ENCODE assay signal across 23 cellular contexts in genomic region chr7:2707481-2707880, GRCh38. TPM values are rescaled to one million over a fixed set of nuclear protein-coding genes. Genes with fewer than 3 reads are reported as not detected.
"Had no signal": no experiment of that assay in that cellular context is flagged by ENCODE, and none has a peak within 500 bp of the region (broad histone marks: within the 10 kb centered on the region; RNA-seq: fewer than 3 reads in every experiment).

No MANE protein-coding gene starts in this region.

- H3K9me3 ChIP-seq: esophagus squamous epithelium, gastrocnemius medialis, pancreas, thyroid gland had no signal

- H3K4me3 Mint-ChIP-seq: activated CD4-positive, alpha-beta T cell treated with anti-CD3 and anti-CD28 coated beads, Interleukin-2, amount 10 ng/mL, durations not matched to agents 7 days and 5 days; activated CD8-positive, alpha-beta T cell treated with anti-CD3 and anti-CD28 coated beads, Interleukin-2, amount 10 ng/mL, durations not matched to agents 7 days and 5 days; activated T-helper 1 cell treated with anti-CD3 and anti-CD28 coated beads, Interleukin-12 subunit alpha, Interleukin-12 subunit beta, Interleukin-2, Interleukin-4 antibody, amounts not matched to agents 30 ng/mL and 10 ng/mL and 1 ng/mL, durations not matched to agents 14 hours and 24 hours and 36 hours; effector memory CD8-positive, alpha-beta T cell; natural killer cell; stimulated activated naive CD8-positive, alpha-beta T cell treated with anti-CD3 and anti-CD28 coated beads, Interleukin-15, Interleukin-2, amounts not matched to agents 100 ng/mL and 50 ng/mL, for 24 hours had no signal

- H3K36me3 Mint-ChIP-seq: activated naive CD4-positive, alpha-beta T cell treated with anti-CD3 and anti-CD28 coated beads, Interleukin-2, amount 50 U/mL, for 72 hours; natural killer cell had no signal

- H3K9me3 Mint-ChIP-seq: activated CD4-positive, alpha-beta T cell treated with anti-CD3 and anti-CD28 coated beads, Interleukin-2, amount 10 ng/mL, durations not matched to agents 7 days and 5 days; activated naive CD4-positive, alpha-beta T cell treated with anti-CD3 and anti-CD28 coated beads, Interleukin-2, amount 50 U/mL, for 72 hours; activated T-helper 1 cell treated with anti-CD3 and anti-CD28 coated beads, Interleukin-12 subunit alpha, Interleukin-12 subunit beta, Interleukin-2, Interleukin-4 antibody, amounts not matched to agents 30 ng/mL and 10 ng/mL and 1 ng/mL, durations not matched to agents 14 hours and 24 hours and 36 hours; effector memory CD8-positive, alpha-beta T cell; natural killer cell; stimulated activated naive CD8-positive, alpha-beta T cell treated with anti-CD3 and anti-CD28 coated beads, Interleukin-15, Interleukin-2, amounts not matched to agents 100 ng/mL and 50 ng/mL, for 24 hours had no signal

- H3K27me3 ChIP-seq: pancreas, thyroid gland had no signal

- H3K4me3 ChIP-seq: esophagus squamous epithelium, gastrocnemius medialis, pancreas, thyroid gland had no signal

- H3K36me3 ChIP-seq: esophagus squamous epithelium, gastrocnemius medialis, pancreas, thyroid gland had no signal

- H3K27ac Mint-ChIP-seq: activated CD4-positive, alpha-beta T cell treated with anti-CD3 and anti-CD28 coated beads, Interleukin-2, amount 10 ng/mL, durations not matched to agents 7 days and 5 days; activated CD8-positive, alpha-beta T cell treated with anti-CD3 and anti-CD28 coated beads, Interleukin-2, amount 10 ng/mL, durations not matched to agents 7 days and 5 days; activated naive CD4-positive, alpha-beta T cell treated with anti-CD3 and anti-CD28 coated beads, Interleukin-2, amount 50 U/mL, for 72 hours; activated T-helper 1 cell treated with anti-CD3 and anti-CD28 coated beads, Interleukin-12 subunit alpha, Interleukin-12 subunit beta, Interleukin-2, Interleukin-4 antibody, amounts not matched to agents 30 ng/mL and 10 ng/mL and 1 ng/mL, durations not matched to agents 14 hours and 24 hours and 36 hours; effector memory CD8-positive, alpha-beta T cell; natural killer cell; stimulated activated naive CD8-positive, alpha-beta T cell treated with anti-CD3 and anti-CD28 coated beads, Interleukin-15, Interleukin-2, amounts not matched to agents 100 ng/mL and 50 ng/mL, for 24 hours had no signal

- DNase-seq: activated CD4-positive, alpha-beta T cell treated with anti-CD3 and anti-CD28 coated beads, Interleukin-2, amount 10 ng/mL, durations not matched to agents 7 days and 5 days; activated CD8-positive, alpha-beta T cell treated with anti-CD3 and anti-CD28 coated beads, Interleukin-2, amount 10 ng/mL, durations not matched to agents 7 days and 5 days; activated gamma-delta T cell; central memory CD4-positive, alpha-beta T cell; dermis blood vessel endothelial cell; effector memory CD8-positive, alpha-beta T cell; esophagus squamous epithelium; gastrocnemius medialis; hippocampal formation; left ventricle myocardium superior; mammary epithelial cell; midbrain; natural killer cell; pancreas; stimulated activated CD4-positive, alpha-beta T cell treated with anti-CD3 and anti-CD28 coated beads, Interleukin-12 subunit alpha, Interleukin-12 subunit beta, amount 100 ng/mL, for 4 hours; stimulated activated CD4-positive, alpha-beta T cell treated with anti-CD3 and anti-CD28 coated beads, Interleukin-4, amount 100 ng/mL, for 4 hours; substantia nigra; thyroid gland had no signal

- H3K4me1 ChIP-seq: pancreas had no signal

- H3K27ac ChIP-seq: esophagus squamous epithelium, gastrocnemius medialis, pancreas, thyroid gland, VCaP had no signal

- H3K27me3 Mint-ChIP-seq: activated CD4-positive, alpha-beta T cell treated with anti-CD3 and anti-CD28 coated beads, Interleukin-2, amount 10 ng/mL, durations not matched to agents 7 days and 5 days had no signal

RNA-seq across cellular contexts. Expression of gene AMZ1, which starts 19.5 kb away (rescaled TPM):
- total RNA-seq: activated CD8-positive, alpha-beta T cell treated with anti-CD3 and anti-CD28 coated beads, Interleukin-2, amount 10 ng/mL, durations not matched to agents 7 days and 5 days; gastrocnemius medialis; pulmonary artery endothelial cell had no signal
